ENCODE assay signal across 8 cellular contexts in the genomic region with DNA sequence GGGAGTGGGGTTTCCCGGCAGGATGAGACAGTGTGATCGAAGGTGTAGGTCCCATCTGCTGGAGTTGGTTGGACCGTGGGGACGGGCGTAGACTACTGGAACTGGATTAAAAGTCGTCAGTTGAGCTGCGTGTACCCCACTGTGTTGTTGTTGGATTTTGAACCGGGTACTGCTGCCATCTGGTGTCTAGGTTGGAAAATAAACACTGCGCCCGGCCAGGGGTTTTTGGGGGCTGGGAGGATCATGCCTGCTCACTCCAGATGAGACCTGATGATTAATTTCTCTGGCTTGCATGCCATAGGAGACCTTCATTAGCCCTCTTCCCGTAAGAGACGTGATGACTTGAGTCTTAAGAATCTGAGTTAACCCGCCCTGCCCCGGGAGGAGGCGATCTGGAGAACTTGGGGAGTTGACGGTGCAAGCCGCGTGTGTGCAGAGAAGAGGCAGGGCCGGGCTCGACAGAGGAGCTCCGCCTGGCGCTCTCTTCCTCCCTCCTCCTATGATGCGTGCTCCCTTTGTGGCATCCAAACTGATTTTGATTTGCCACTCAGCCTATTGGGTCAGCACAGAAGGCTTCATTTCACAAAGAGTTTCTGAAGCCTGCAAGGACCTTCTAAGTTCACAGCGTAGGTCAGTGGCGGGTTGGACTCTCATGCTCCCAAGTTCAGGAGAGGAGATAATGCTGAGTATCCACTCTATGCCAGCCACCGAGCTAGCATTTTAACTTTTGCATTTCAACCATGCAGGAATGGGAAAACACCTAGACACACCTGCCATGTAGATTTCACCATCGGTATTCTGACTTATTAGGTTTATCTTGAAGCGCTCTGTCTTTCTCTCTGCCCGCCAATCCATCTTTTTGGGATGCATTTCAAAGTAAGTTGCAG. TPM values are rescaled to one million over a fixed set of nuclear protein-coding genes. Genes with fewer than 3 reads are reported as not detected.
A peak's percentile ranks its signal among the peaks of the same experiment; 100 is the strongest.
DNase-seq lines count a peak whose midpoint lies in the region; ATAC-seq and TF ChIP-seq lines count a peak whose summit lies in the region.

No MANE protein-coding gene starts in this region.

- H3K4me2 ChIP-seq in skeletal muscle satellite cell (ENCODE audit: low read length), result peak overlapping the region; percentile 97

- H3K4me3 ChIP-seq in brain microvascular endothelial cell (ENCODE audit: low read depth, low read length) (peak overlapping the region; percentile 63), iPS-20b (ENCODE audit: low read length) (peak overlapping the region; percentile 93; the same call in 1 of the 2 replicates), skeletal muscle satellite cell (ENCODE audit: low read length) (peak overlapping the region; percentile 86)

- ATAC-seq in GM21367 (IDR thresholded peaks at IDR 0.05; ENCODE audit: unreplicated experiment), result no peak

- H3K27me3 ChIP-seq in brain microvascular endothelial cell (replicated peaks) (no peaks in the 10 kb centered on the region), iPS-20b (ENCODE audit: insufficient read depth, low read length) (peaks cover 12% of the 10 kb centered on the region; the same call in 1 of the 2 replicates), skeletal muscle satellite cell (ENCODE audit: control insufficient read depth, insufficient read depth, low read length) (no peaks in the 10 kb centered on the region)

- H3K4me1 ChIP-seq in iPS-20b (ENCODE audit: insufficient read depth, low read length), result peaks cover 16% of the 10 kb centered on the region
- peaks cover 59% of the 10 kb centered on the region for H3K4me1 ChIP-seq in skeletal muscle satellite cell (ENCODE audit: control insufficient read depth, insufficient read depth, low read length)

- H3K9ac ChIP-seq in iPS-20b (ENCODE audit: low read depth, low read length) (peak overlapping the region; percentile 69; the same call in 1 of the 2 replicates), skeletal muscle satellite cell (ENCODE audit: low read depth, low read length) (peak overlapping the region; percentile 78)

- TF ChIP-seq CTCF in brain microvascular endothelial cell (IDR thresholded peaks at IDR 0.05; ENCODE audit: low read depth, low read length, missing control alignments), result peak; percentile 74

- in situ Hi-C loops in brain microvascular endothelial cell (cut with HindIII; ENCODE audit: low pct_ligation_motif_present, low sequenced_read_pairs), result no loop called here

- H3K36me3 ChIP-seq in brain microvascular endothelial cell (replicated peaks) (no peaks in the 10 kb centered on the region), iPS-20b (ENCODE audit: insufficient read depth, low read depth, low read length) (peaks cover 63% of the 10 kb centered on the region), skeletal muscle satellite cell (ENCODE audit: insufficient read depth, low read length) (peaks cover 11% of the 10 kb centered on the region)

- peak overlapping the region; percentile 89 for H3K27ac ChIP-seq in brain microvascular endothelial cell
- H3K27ac ChIP-seq in iPS-20b (ENCODE audit: low read length), result no peak overlapping the region

- H3K9me3 ChIP-seq in iPS-20b (ENCODE audit: insufficient read depth, low read depth, low read length) (no peaks in the 10 kb centered on the region), skeletal muscle satellite cell (replicated peaks; ENCODE audit: low read length) (no peaks in the 10 kb centered on the region)

- DNase-seq in EL (peak; percentile 100), LHCN-M2 (ENCODE audit: low read depth) (peak; percentile 100), UCSD-AML1 (lab: John Stamatoyannopoulos, UW; ENCODE audit: unreplicated experiment) (peak; percentile 57), brain microvascular endothelial cell (peak; percentile 99), GF-D8 (lab: John Stamatoyannopoulos, UW) (no peak)

RNA-seq across cellular contexts. Expression of a gene that starts 2.7 kb away (rescaled TPM):
- total RNA-seq in LHCN-M2 (2014; rRNA removed), result 122 and 132 TPM in 2 replicates
- polyA plus RNA-seq in LHCN-M2 (2012), result 53.5 TPM
- total RNA-seq in skeletal muscle satellite cell (2012; rRNA removed), result 27.1 and 31.7 TPM in 2 replicates

RNA-seq across cellular contexts. Expression of a gene that starts 9.3 kb away (rescaled TPM):
- total RNA-seq in LHCN-M2 (2014; rRNA removed), result not detected in 2 replicates
- not detected for polyA plus RNA-seq in LHCN-M2 (2012)
- not detected in 2 replicates for total RNA-seq in skeletal muscle satellite cell (2012; rRNA removed)

RNA-seq across cellular contexts. Expression of a gene that starts 44.6 kb away (rescaled TPM):
- 333 and 379 TPM in 2 replicates for total RNA-seq in LHCN-M2 (2014; rRNA removed)
- polyA plus RNA-seq in LHCN-M2 (2012), result 329 TPM
- 342 and 422 TPM in 2 replicates for total RNA-seq in skeletal muscle satellite cell (2012; rRNA removed)

RNA-seq across cellular contexts. Expression of a gene that starts 56.9 kb away (rescaled TPM):
- total RNA-seq in LHCN-M2 (2014; rRNA removed), result 15.0 and 15.8 TPM in 2 replicates
- polyA plus RNA-seq in LHCN-M2 (2012), result 17.9 TPM
- total RNA-seq in skeletal muscle satellite cell (2012; rRNA removed), result 18.0 and 18.8 TPM in 2 replicates
